In genomic region chr15:25863067-25863967, GRCh38 we compare ENCODE assay signal across 1 cellular context.
TF ChIP-seq lines count a peak whose summit lies in the region.

TSS of gene ATP10A (minus strand) at chr15:25863327. CDS start at chr15:25863096, 231 bp downstream.

TF ChIP-seq in HEK293, 187 proteins besides CTCF, POLR2A, EP300 and RAD21 (continued from another document):
- TF ChIP-seq EGR2 (tag by site-specific recombination; IDR thresholded peaks at IDR 0.05; ENCODE audit: low read depth), result no peak
